ENCODE assay signal across 10 cellular contexts in genomic region chr11:18699848-18700261, GRCh38. TPM values are rescaled to one million over a fixed set of nuclear protein-coding genes. Genes with fewer than 3 reads are reported as not detected.
DNase-seq lines count a peak whose midpoint lies in the region; ATAC-seq lines count a peak whose summit lies in the region.
"Had no signal": no experiment of that assay in that cellular context is flagged by ENCODE, and none has a peak within 500 bp of the region (broad histone marks: within the 10 kb centered on the region; RNA-seq: fewer than 3 reads in every experiment).

No MANE protein-coding gene starts in this region.

- no peak overlapping the region for H3K9ac ChIP-seq in iPS-20b (ENCODE audit: low read depth, low read length)

- H3K27ac ChIP-seq in iPS-20b (ENCODE audit: low read length) (no peak overlapping the region), skin epidermis (peak overlapping the region in 13 of 21 experiments; percentile 30 to 89 (median 77))

- ATAC-seq in activated CD8-positive, alpha-beta T cell treated with anti-CD3 and anti-CD28 coated beads, Interleukin-2, amount 10 ng/mL, durations not matched to agents 7 days and 5 days = no peak
- ATAC-seq in HG02938 (IDR thresholded peaks at IDR 0.05; ENCODE audit: unreplicated experiment) (no peak), GM21390 (IDR thresholded peaks at IDR 0.05; ENCODE audit: unreplicated experiment) (no peak)
- ATAC-seq: left colon had no signal

- H3K36me3 ChIP-seq in iPS-20b (ENCODE audit: insufficient read depth, low read depth, low read length) = no peaks in the 10 kb centered on the region

- no peaks in the 10 kb centered on the region for H3K9me3 Mint-ChIP-seq in IgD-negative memory B cell
- H3K9me3 Mint-ChIP-seq in activated CD8-positive, alpha-beta T cell treated with anti-CD3 and anti-CD28 coated beads, Interleukin-2, amount 10 ng/mL, durations not matched to agents 7 days and 5 days (ENCODE audit: insufficient read depth) = no peaks in the 10 kb centered on the region

- H3K27me3 Mint-ChIP-seq in IgD-negative memory B cell = peaks cover 9% of the 10 kb centered on the region
- peaks cover 19% of the 10 kb centered on the region for H3K27me3 Mint-ChIP-seq in activated CD8-positive, alpha-beta T cell treated with anti-CD3 and anti-CD28 coated beads, Interleukin-2, amount 10 ng/mL, durations not matched to agents 7 days and 5 days (ENCODE audit: low read depth)

- POLR2A ChIA-PET in activated CD8-positive, alpha-beta T cell treated with anti-CD3 and anti-CD28 coated beads, Interleukin-2, amount 10 ng/mL, durations not matched to agents 7 days and 5 days (lab: Charles Lee) = no interaction called here

- CTCF ChIA-PET in activated CD8-positive, alpha-beta T cell treated with anti-CD3 and anti-CD28 coated beads, Interleukin-2, amount 10 ng/mL, durations not matched to agents 7 days and 5 days (lab: Charles Lee) = interaction anchor here (2.0 kb wide), 1 partner anchor 32 kb away, joined by 8 read pairs; no protein-coding TSS in a partner anchor

- H3K9me3 ChIP-seq in iPS-20b (ENCODE audit: insufficient read depth, low read depth, low read length) = no peaks in the 10 kb centered on the region

- peak overlapping the region in 1 of 3 donors; percentile 2 for H3K27ac Mint-ChIP-seq in IgD-negative memory B cell
- no peak overlapping the region for H3K27ac Mint-ChIP-seq in activated CD8-positive, alpha-beta T cell treated with anti-CD3 and anti-CD28 coated beads, Interleukin-2, amount 10 ng/mL, durations not matched to agents 7 days and 5 days

- peaks cover 1% of the 10 kb centered on the region for H3K36me3 Mint-ChIP-seq in IgD-negative memory B cell
- no peaks in the 10 kb centered on the region for H3K36me3 Mint-ChIP-seq in activated CD8-positive, alpha-beta T cell treated with anti-CD3 and anti-CD28 coated beads, Interleukin-2, amount 10 ng/mL, durations not matched to agents 7 days and 5 days (ENCODE audit: low read depth)

- no peak for DNase-seq in activated CD8-positive, alpha-beta T cell treated with anti-CD3 and anti-CD28 coated beads, Interleukin-2, amount 10 ng/mL, durations not matched to agents 7 days and 5 days
- DNase-seq in NCI-H2107 treated with DMSO at 0.1 percent for 48 hours (lab: John Stamatoyannopoulos, UW; ENCODE audit: unreplicated experiment) = no peak
- DNase-seq in kidney tubule cell (ENCODE audit: low spot score) = no peak

- H3K27me3 ChIP-seq in iPS-20b (ENCODE audit: insufficient read depth, low read length) = peaks cover 52% of the 10 kb centered on the region

- H3K4me1 ChIP-seq in iPS-20b (ENCODE audit: insufficient read depth, low read length) = no peaks in the 10 kb centered on the region

- H3K4me3 ChIP-seq in iPS-20b (ENCODE audit: low read length) (peak overlapping the region; percentile 68; the same call in 1 of the 2 replicates), skin epidermis (peak overlapping the region in 6 of 7 experiments; percentile 68 to 95 (median 74))

- peak overlapping the region; percentile 81 to 91 (median 85) for H3K4me3 Mint-ChIP-seq in IgD-negative memory B cell
- H3K4me3 Mint-ChIP-seq in activated CD8-positive, alpha-beta T cell treated with anti-CD3 and anti-CD28 coated beads, Interleukin-2, amount 10 ng/mL, durations not matched to agents 7 days and 5 days = peak overlapping the region; percentile 76

- H3K4me1 Mint-ChIP-seq in IgD-negative memory B cell = peaks cover 0 to 13% (median 12%) of the 10 kb centered on the region in 3 donors
- peaks cover 11% of the 10 kb centered on the region for H3K4me1 Mint-ChIP-seq in activated CD8-positive, alpha-beta T cell treated with anti-CD3 and anti-CD28 coated beads, Interleukin-2, amount 10 ng/mL, durations not matched to agents 7 days and 5 days (ENCODE audit: low read depth)

RNA-seq across cellular contexts. Expression of gene TMEM86A, which starts 1.3 kb away (rescaled TPM):
- polyA plus RNA-seq in IgD-negative memory B cell = 0.56 TPM
- under 1 TPM; 0.26 to 0.52 TPM for total RNA-seq in activated CD8-positive, alpha-beta T cell treated with anti-CD3 and anti-CD28 coated beads, Interleukin-2, amount 10 ng/mL, durations not matched to agents 7 days and 5 days

RNA-seq across cellular contexts. Expression of gene IGSF22, which starts 26.1 kb away (rescaled TPM):
- polyA plus RNA-seq in IgD-negative memory B cell = 4.0 TPM
- total RNA-seq in activated CD8-positive, alpha-beta T cell treated with anti-CD3 and anti-CD28 coated beads, Interleukin-2, amount 10 ng/mL, durations not matched to agents 7 days and 5 days = not detected
- total RNA-seq: RPMI7951 had no signal
